In the genomic region with DNA sequence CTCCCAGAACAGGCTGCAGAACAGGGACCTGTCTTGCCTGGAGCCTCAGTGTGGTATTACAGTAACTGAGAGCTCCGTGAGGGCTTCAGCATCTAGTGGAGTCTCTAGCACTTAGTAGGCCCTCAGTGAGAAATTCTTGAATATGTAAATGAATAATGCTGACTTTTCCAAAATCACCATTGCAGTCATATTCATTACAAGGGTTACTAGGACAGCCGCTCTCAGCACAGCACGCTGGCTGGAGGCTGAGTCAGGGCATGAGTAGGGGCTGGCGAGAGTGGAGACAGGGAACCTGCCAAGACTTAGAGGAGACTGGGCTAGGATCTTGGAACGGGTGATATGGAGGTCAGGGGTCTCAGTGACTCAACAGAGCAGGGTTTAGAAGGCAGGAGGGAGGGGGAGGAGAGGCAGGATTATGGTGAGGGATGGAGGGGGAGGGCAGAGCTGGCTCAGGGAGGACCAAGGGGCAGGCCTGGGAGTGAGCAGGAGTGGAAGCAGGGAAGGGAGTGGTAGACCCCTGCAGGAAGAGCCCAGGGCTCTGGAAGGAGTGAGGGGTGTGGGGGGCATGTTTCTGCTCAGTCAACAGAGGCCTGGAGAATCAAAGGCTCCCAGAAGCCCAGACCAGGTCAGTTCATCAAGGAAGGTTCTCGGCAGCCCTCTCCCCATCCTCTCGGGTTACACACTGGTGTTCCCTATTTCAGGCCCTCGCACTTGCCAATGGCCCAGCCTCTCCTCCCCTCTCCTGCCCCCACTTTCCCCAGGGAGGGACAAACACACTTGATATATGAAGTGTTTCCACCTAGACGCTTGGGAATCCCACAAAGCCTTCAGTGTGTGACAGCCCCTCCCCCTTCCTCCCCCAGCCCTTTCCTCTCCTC, we compare ENCODE assay signal across 2 cellular contexts.
TF ChIP-seq lines count a peak whose summit lies in the region.

No MANE protein-coding gene starts in this region.

TF ChIP-seq in HCT116, 20 proteins besides CTCF, POLR2A, EP300 and RAD21:
- TF ChIP-seq, protein P1, sequence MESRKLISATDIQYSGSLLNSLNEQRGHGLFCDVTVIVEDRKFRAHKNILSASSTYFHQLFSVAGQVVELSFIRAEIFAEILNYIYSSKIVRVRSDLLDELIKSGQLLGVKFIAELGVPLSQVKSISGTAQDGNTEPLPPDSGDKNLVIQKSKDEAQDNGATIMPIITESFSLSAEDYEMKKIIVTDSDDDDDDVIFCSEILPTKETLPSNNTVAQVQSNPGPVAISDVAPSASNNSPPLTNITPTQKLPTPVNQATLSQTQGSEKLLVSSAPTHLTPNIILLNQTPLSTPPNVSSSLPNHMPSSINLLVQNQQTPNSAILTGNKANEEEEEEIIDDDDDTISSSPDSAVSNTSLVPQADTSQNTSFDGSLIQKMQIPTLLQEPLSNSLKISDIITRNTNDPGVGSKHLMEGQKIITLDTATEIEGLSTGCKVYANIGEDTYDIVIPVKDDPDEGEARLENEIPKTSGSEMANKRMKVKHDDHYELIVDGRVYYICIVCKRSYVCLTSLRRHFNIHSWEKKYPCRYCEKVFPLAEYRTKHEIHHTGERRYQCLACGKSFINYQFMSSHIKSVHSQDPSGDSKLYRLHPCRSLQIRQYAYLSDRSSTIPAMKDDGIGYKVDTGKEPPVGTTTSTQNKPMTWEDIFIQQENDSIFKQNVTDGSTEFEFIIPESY (IDR thresholded peaks at IDR 0.05; ENCODE audit: extremely low read depth, insufficient replicate concordance, low read length), result no peak
- no peak for TF ChIP-seq FOSL1 (IDR thresholded peaks at IDR 0.05; ENCODE audit: low read depth)
- TF ChIP-seq JUND (IDR thresholded peaks at IDR 0.05), result no peak
- TF ChIP-seq, protein P2, sequence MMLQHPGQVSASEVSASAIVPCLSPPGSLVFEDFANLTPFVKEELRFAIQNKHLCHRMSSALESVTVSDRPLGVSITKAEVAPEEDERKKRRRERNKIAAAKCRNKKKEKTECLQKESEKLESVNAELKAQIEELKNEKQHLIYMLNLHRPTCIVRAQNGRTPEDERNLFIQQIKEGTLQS (IDR thresholded peaks at IDR 0.05), result no peak
- no peak for TF ChIP-seq CBX3 (IDR thresholded peaks at IDR 0.05; ENCODE audit: low read depth)
- no peak for TF ChIP-seq SRF (IDR thresholded peaks at IDR 0.05; ENCODE audit: low read depth)
- TF ChIP-seq EZH2 (IDR thresholded peaks at IDR 0.05), result no peak
- TF ChIP-seq ZFX (IDR thresholded peaks at IDR 0.05), result no peak
- no peak for TF ChIP-seq EGR1 (IDR thresholded peaks at IDR 0.05; ENCODE audit: low read depth)
- no peak for TF ChIP-seq CEBPB (IDR thresholded peaks at IDR 0.05; ENCODE audit: low read depth)
- no peak for TF ChIP-seq SIN3A (IDR thresholded peaks at IDR 0.05; ENCODE audit: low read depth)
- no peak for TF ChIP-seq POLR2AphosphoS5 (IDR thresholded peaks at IDR 0.05; ENCODE audit: low read depth, low read length)
- no peak for TF ChIP-seq ELF1 (IDR thresholded peaks at IDR 0.05; ENCODE audit: borderline replicate concordance, low read depth)

TF ChIP-seq in WTC11, 78 proteins besides CTCF, POLR2A, EP300 and RAD21 (continued from another document):
- TF ChIP-seq, protein P3, sequence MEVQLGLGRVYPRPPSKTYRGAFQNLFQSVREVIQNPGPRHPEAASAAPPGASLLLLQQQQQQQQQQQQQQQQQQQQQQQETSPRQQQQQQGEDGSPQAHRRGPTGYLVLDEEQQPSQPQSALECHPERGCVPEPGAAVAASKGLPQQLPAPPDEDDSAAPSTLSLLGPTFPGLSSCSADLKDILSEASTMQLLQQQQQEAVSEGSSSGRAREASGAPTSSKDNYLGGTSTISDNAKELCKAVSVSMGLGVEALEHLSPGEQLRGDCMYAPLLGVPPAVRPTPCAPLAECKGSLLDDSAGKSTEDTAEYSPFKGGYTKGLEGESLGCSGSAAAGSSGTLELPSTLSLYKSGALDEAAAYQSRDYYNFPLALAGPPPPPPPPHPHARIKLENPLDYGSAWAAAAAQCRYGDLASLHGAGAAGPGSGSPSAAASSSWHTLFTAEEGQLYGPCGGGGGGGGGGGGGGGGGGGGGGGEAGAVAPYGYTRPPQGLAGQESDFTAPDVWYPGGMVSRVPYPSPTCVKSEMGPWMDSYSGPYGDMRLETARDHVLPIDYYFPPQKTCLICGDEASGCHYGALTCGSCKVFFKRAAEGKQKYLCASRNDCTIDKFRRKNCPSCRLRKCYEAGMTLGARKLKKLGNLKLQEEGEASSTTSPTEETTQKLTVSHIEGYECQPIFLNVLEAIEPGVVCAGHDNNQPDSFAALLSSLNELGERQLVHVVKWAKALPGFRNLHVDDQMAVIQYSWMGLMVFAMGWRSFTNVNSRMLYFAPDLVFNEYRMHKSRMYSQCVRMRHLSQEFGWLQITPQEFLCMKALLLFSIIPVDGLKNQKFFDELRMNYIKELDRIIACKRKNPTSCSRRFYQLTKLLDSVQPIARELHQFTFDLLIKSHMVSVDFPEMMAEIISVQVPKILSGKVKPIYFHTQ (CRISPR knock-in tag; IDR thresholded peaks at IDR 0.05), result no peak
- TF ChIP-seq ZBTB21 (CRISPR knock-in tag; IDR thresholded peaks at IDR 0.05; ENCODE audit: borderline replicate concordance), result no peak
- TF ChIP-seq FOXK1 (CRISPR knock-in tag; IDR thresholded peaks at IDR 0.05), result no peak
- TF ChIP-seq SMAD3 (CRISPR knock-in tag; IDR thresholded peaks at IDR 0.05; ENCODE audit: borderline replicate concordance), result no peak
- TF ChIP-seq ZNF396 (CRISPR knock-in tag; IDR thresholded peaks at IDR 0.05; ENCODE audit: borderline replicate concordance), result no peak
- TF ChIP-seq, protein P4, sequence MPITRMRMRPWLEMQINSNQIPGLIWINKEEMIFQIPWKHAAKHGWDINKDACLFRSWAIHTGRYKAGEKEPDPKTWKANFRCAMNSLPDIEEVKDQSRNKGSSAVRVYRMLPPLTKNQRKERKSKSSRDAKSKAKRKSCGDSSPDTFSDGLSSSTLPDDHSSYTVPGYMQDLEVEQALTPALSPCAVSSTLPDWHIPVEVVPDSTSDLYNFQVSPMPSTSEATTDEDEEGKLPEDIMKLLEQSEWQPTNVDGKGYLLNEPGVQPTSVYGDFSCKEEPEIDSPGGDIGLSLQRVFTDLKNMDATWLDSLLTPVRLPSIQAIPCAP (CRISPR knock-in tag; IDR thresholded peaks at IDR 0.05), result no peak
